In the genomic region with DNA sequence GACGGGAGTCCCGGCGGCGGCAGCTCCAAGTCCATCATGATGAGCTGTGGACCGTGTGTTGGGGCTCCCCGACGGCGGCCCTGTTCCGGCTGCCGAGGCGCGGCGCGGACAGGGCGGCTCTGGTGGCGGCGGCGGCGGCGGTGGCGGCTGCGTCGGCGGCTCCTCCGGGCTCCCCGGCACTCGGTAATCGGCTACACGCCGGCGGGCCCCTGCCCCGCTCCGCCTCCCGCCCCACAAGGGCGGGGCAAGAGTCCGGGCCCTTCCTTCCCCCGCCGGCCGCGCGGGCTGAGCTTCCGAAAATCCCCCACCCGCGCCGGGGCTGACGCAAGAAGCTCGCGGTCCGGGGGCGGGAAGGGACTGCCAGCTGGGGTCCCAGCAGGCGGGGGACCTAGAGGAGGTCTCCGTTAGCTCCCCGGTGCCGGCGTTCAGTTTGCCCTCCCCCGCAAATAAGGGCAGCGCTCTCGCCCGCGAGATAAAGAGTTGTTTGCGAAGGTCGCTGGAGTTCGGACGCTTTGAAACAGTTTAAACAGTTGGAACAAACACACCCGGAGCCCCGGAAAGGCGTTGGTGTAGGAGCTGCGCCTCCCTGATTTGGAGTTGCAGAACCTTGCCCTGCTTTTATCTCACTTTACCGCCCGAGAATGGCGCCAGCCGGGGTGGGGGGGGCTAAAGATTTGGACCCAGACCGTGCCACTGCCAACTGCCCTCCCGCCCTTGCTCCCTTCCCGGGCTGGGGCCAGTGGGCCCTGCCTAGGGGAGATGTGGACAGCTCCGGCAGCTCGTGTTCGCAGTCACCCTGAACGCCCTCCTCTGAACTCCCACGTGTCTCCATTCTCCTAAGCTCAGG, we compare ENCODE assay signal across 8 cellular contexts. TPM values are rescaled to one million over a fixed set of nuclear protein-coding genes. Genes with fewer than 3 reads are reported as not detected.
DNase-seq lines count a peak whose midpoint lies in the region; ATAC-seq and TF ChIP-seq lines count a peak whose summit lies in the region.

Gene NFE2L2 (minus strand): TSS at position 189 of the 847 bp plus-strand sequence. CDS start 151 bp downstream, at position 38.

- peak within 1 kb of the TSS; percentile 91 for H3K4me3 Mint-ChIP-seq in activated T-cell treated with anti-CD3 and anti-CD28 coated beads, Interleukin-2, amount 50 U/mL, for 24 hours

- H3K4me1 ChIP-seq in Panc1 (ENCODE audit: control insufficient read depth, insufficient read depth, low read length) (peaks cover 49% of the 10 kb centered on the region), mucosa of rectum (ENCODE audit: control insufficient read depth in 2 of 2, insufficient read depth in 2 of 2, low read length in 2 of 2) (peaks cover 23 to 40% of the 10 kb centered on the region in 2 donors)

- H3K9me3 ChIP-seq in Panc1 (ENCODE audit: control insufficient read depth, insufficient read depth, low read depth, low read length) (no peaks in the 10 kb centered on the region), mucosa of rectum (ENCODE audit: control insufficient read depth in 2 of 2, low read length in 2 of 2) (no peaks in the 10 kb centered on the region)

- peak within 1 kb of the TSS; percentile 93 to 100 for H3K9ac ChIP-seq in mucosa of rectum (ENCODE audit: low read depth in 1 of 2, low read length in 2 of 2)

- intact Hi-C loops in Panc1 (cut with micrococcal nuclease; ENCODE audit: unreplicated experiment): no loop called here

- peaks cover 57% of the 10 kb centered on the region for H3K4me1 Mint-ChIP-seq in activated T-cell treated with anti-CD3 and anti-CD28 coated beads, Interleukin-2, amount 50 U/mL, for 24 hours (ENCODE audit: low read depth)

- H3K27me3 ChIP-seq in Panc1 (ENCODE audit: control insufficient read depth, insufficient read depth, low read length) (no peaks in the 10 kb centered on the region), mucosa of rectum (ENCODE audit: control insufficient read depth in 2 of 2, insufficient read depth in 2 of 2, low read length in 2 of 2) (no peaks in the 10 kb centered on the region)

- CTCF ChIA-PET in Panc1 (lab: Charles Lee): no interaction called here

- DNase-seq in DMS153 treated with DMSO at 0.1 percent for 48 hours (lab: John Stamatoyannopoulos, UW; ENCODE audit: unreplicated experiment): peak; percentile 61
- peak; percentile 83 for DNase-seq in Jurkat, Clone E6-1 (ENCODE audit: low read depth, low spot score)
- no peak for DNase-seq in Panc1 (ENCODE audit: low read depth, low spot score)
- peak; percentile 99 for DNase-seq in activated T-cell treated with anti-CD3 and anti-CD28 coated beads, Interleukin-2, amount 50 U/mL, for 24 hours
- DNase-seq in erythroblast (lab: John Stamatoyannopoulos, UW): peak; percentile 93 to 96
- DNase-seq in stimulated activated CD8-positive, alpha-beta memory T cell treated with anti-CD3 and anti-CD28 coated beads, Interleukin-4, amount 100 ng/mL, for 4 hours (ENCODE audit: low read depth in 2 of 2, low spot score in 1 of 2): peak; percentile 94 to 96

- H3K9me3 Mint-ChIP-seq in activated T-cell treated with anti-CD3 and anti-CD28 coated beads, Interleukin-2, amount 50 U/mL, for 24 hours: no peaks in the 10 kb centered on the region

- ATAC-seq in GM21619 (IDR thresholded peaks at IDR 0.05; ENCODE audit: unreplicated experiment) (peak; percentile 56), Panc1 (peak; percentile 83)

- no peak for TF ChIP-seq CTCF in Panc1 (IDR thresholded peaks at IDR 0.05)

- in situ Hi-C loops in Panc1 (cut with HindIII; ENCODE audit: low pct_unique_long_range_greater_than_20kb, low sequenced_read_pairs): no loop called here

- POLR2A ChIA-PET in Panc1 (lab: Charles Lee): interaction anchor here (0.5 to 2.6 kb wide), 9 partner anchors 9 to 200 kb away, joined by 3 to 15 read pairs (median 4); no protein-coding TSS in a partner anchor

- peaks cover 37% of the 10 kb centered on the region for H3K36me3 Mint-ChIP-seq in activated T-cell treated with anti-CD3 and anti-CD28 coated beads, Interleukin-2, amount 50 U/mL, for 24 hours (ENCODE audit: low read depth)

- peaks cover 6% of the 10 kb centered on the region; the same call in 1 of the 2 replicates for H3K36me3 ChIP-seq in Panc1 (ENCODE audit: control insufficient read depth, insufficient read depth, low read length)
- H3K36me3 ChIP-seq in mucosa of rectum (ENCODE audit: control insufficient read depth in 2 of 2, insufficient read depth in 2 of 2, low read length in 2 of 2): no peaks in the 10 kb centered on the region

- H3K27ac ChIP-seq in Panc1 (ENCODE audit: low read length): peak within 1 kb of the TSS; percentile 99
- H3K27ac ChIP-seq in mucosa of rectum (ENCODE audit: low read depth in 2 of 2, low read length in 2 of 2): peak within 1 kb of the TSS; percentile 99 to 100

- no peaks in the 10 kb centered on the region for H3K27me3 Mint-ChIP-seq in activated T-cell treated with anti-CD3 and anti-CD28 coated beads, Interleukin-2, amount 50 U/mL, for 24 hours

- TSS peak; percentile 97 for BruUV-seq in Panc1 (replicated peaks; lab: Mats Ljungman, UMichigan)

- H3K27ac Mint-ChIP-seq in activated T-cell treated with anti-CD3 and anti-CD28 coated beads, Interleukin-2, amount 50 U/mL, for 24 hours: peak within 1 kb of the TSS; percentile 99

- TF ChIP-seq POLR2A in erythroblast (IDR thresholded peaks at IDR 0.05; ENCODE audit: low read length): peak; percentile 65

- peak within 1 kb of the TSS; percentile 77 for H3K4me3 ChIP-seq in Jurkat, Clone E6-1 (ENCODE audit: low read length)
- H3K4me3 ChIP-seq in Panc1 (ENCODE audit: low read depth in 2 of 2, low read length in 2 of 2): peak within 1 kb of the TSS; percentile 69 to 75
- peak within 1 kb of the TSS; percentile 89 to 90 for H3K4me3 ChIP-seq in mucosa of rectum (ENCODE audit: low read length in 2 of 2)

RNA-seq across cellular contexts. Expression of gene NFE2L2, which starts in this region (rescaled TPM):
- polyA plus RNA-seq in Jurkat, Clone E6-1 (2012; ENCODE audit: insufficient read depth, insufficient read length): 31.8 TPM
- total RNA-seq in Panc1 (2021; ENCODE audit: unreplicated experiment): 104 TPM
- polyA plus RNA-seq in Panc1 (2012; ENCODE audit: insufficient read length): 58.2 TPM
